18 cellular contexts compared by ENCODE assay signal in the genomic region with DNA sequence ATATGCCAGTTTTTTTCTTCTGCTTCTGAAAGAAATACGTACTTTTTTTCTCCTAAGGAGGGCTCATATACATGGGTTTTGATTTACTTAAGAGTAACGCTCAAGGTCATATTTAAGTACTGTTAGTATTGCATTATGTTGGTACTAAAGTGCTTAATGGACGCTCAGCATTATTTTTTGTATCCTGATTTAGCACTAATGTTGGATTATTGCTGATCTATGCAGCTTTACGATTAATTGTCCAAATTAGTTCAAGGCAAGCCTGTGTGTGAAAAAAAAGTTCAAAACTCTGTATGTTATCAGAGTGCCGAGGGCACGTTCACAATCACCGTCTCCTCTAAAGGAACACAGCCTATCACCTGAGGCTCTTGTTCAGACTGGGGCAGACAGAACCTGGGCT.
DNase-seq lines count a peak whose midpoint lies in the region; ATAC-seq, FAIRE-seq and TF ChIP-seq lines count a peak whose summit lies in the region.
"Had no signal": no experiment of that assay in that cellular context is flagged by ENCODE, and none has a peak within 500 bp of the region (broad histone marks: within the 10 kb centered on the region; RNA-seq: fewer than 3 reads in every experiment).

No MANE protein-coding gene starts in this region.

- H2AFZ ChIP-seq in Loucy (ENCODE audit: low read length) (0 out of 2 replicates have a peak overlapping the region, but pooled peaks have one; percentile 23), mesenchymal stem cell (ENCODE audit: low read depth, low read length) (no peak overlapping the region)

- H3K36me3 ChIP-seq in Loucy (ENCODE audit: insufficient read depth, low read length) = no peaks in the 10 kb centered on the region
- H3K36me3 ChIP-seq in mesenchymal stem cell (ENCODE audit: control insufficient read depth in 1 of 2, insufficient read depth in 2 of 2, low read depth in 1 of 2, low read length in 2 of 2) = no peaks in the 10 kb centered on the region

- H3K4me3 ChIP-seq in Loucy (ENCODE audit: low read length, poor library complexity, severe bottlenecking) (no peak overlapping the region), mesenchymal stem cell (ENCODE audit: insufficient read depth in 1 of 2, low read depth in 1 of 2, low read length in 2 of 2) (no peak overlapping the region)

- H2BK5ac ChIP-seq in mesenchymal stem cell (ENCODE audit: low read depth, low read length, poor library complexity, severe bottlenecking) = no peak overlapping the region

- H4K20me1 ChIP-seq in Loucy (ENCODE audit: insufficient read depth, low read length, poor library complexity, severe bottlenecking) = no peaks in the 10 kb centered on the region

- H3K23ac ChIP-seq in mesenchymal stem cell (ENCODE audit: low read length in 2 of 2) = no peak overlapping the region

- TF ChIP-seq CTCF in Loucy (conservative IDR thresholded peaks at IDR 0.05; ENCODE audit: low read length) = no peak
- TF ChIP-seq CTCF in chondrocyte (IDR thresholded peaks at IDR 0.05) = no peak
- no peak for TF ChIP-seq CTCF in progenitor cell of endocrine pancreas (IDR thresholded peaks at IDR 0.05; ENCODE audit: unreplicated experiment)
- TF ChIP-seq CTCF in D721Med (IDR thresholded peaks at IDR 0.05; ENCODE audit: insufficient read depth, missing control alignments) = no peak

- H2BK120ac ChIP-seq in mesenchymal stem cell (ENCODE audit: low read depth, low read length) = no peak overlapping the region

- H2BK12ac ChIP-seq in mesenchymal stem cell (ENCODE audit: low read length in 2 of 2) = no peak overlapping the region

- H3K4me1 Mint-ChIP-seq in chondrocyte (ENCODE audit: low read depth) (peaks cover 37% of the 10 kb centered on the region), progenitor cell of endocrine pancreas (ENCODE audit: low read depth) (peaks cover 18% of the 10 kb centered on the region)
- H3K4me1 Mint-ChIP-seq: H9, IgD-negative memory B cell had no signal

- H3K9me3 Mint-ChIP-seq in chondrocyte (ENCODE audit: low read depth) (peaks cover 10% of the 10 kb centered on the region), progenitor cell of endocrine pancreas (ENCODE audit: low read depth) (peaks cover 9% of the 10 kb centered on the region)
- H3K9me3 Mint-ChIP-seq: CD4-positive, alpha-beta T cell; H9 had no signal

- H2BK15ac ChIP-seq in mesenchymal stem cell (ENCODE audit: low read depth, poor library complexity, severe bottlenecking) = no peak overlapping the region

- no peak overlapping the region for H3K4me2 ChIP-seq in Loucy (ENCODE audit: low read depth, low read length, poor library complexity, severe bottlenecking)
- no peak overlapping the region for H3K4me2 ChIP-seq in mesenchymal stem cell (ENCODE audit: low read length, poor library complexity, severe bottlenecking)

- H3K14ac ChIP-seq in mesenchymal stem cell (ENCODE audit: low read length in 2 of 2) = no peak overlapping the region

- peaks cover 4% of the 10 kb centered on the region for H3K36me3 Mint-ChIP-seq in chondrocyte (ENCODE audit: low read depth)
- peaks cover 6% of the 10 kb centered on the region for H3K36me3 Mint-ChIP-seq in progenitor cell of endocrine pancreas (ENCODE audit: insufficient read depth)
- H3K36me3 Mint-ChIP-seq: IgD-negative memory B cell had no signal

- peak overlapping the region; percentile 23 for H3K27ac Mint-ChIP-seq in chondrocyte (ENCODE audit: unreplicated experiment)
- H3K27ac Mint-ChIP-seq in progenitor cell of endocrine pancreas = peak overlapping the region; percentile 9
- H3K27ac Mint-ChIP-seq: CD4-positive, alpha-beta T cell; H9; IgD-negative memory B cell had no signal

- DNase-seq in chondrocyte (ENCODE audit: low spot score) (no peak), mesenchymal stem cell (no peak), progenitor cell of endocrine pancreas (ENCODE audit: low spot score, unreplicated experiment) (no peak), NCI-H69 (lab: John Stamatoyannopoulos, UW) (no peak), D721Med (ENCODE audit: insufficient read length, low spot score) (no peak)
- DNase-seq: AML-193; CD4-positive, alpha-beta T cell; DMS79 treated with DMSO at 0.1 percent for 48 hours; GF-D8; H9; KG1 had no signal

- H3K27ac ChIP-seq in mesenchymal stem cell (ENCODE audit: low read length, poor library complexity, severe bottlenecking) = no peak overlapping the region
- H3K27ac ChIP-seq: C4-2B, HL-60 had no signal

- peaks cover 14% of the 10 kb centered on the region for H3K4me1 ChIP-seq in Loucy (ENCODE audit: insufficient read depth, low read length, poor library complexity, severe bottlenecking)
- H3K4me1 ChIP-seq in mesenchymal stem cell (ENCODE audit: control insufficient read depth, insufficient read depth, low read depth, low read length) = no peaks in the 10 kb centered on the region

- no peak overlapping the region for H3K18ac ChIP-seq in mesenchymal stem cell (ENCODE audit: low read depth in 1 of 2, low read length in 2 of 2)

- H3K9me2 ChIP-seq in Loucy (replicated peaks; ENCODE audit: low read depth, low read length) = no peaks in the 10 kb centered on the region

- H3K4me3 Mint-ChIP-seq in chondrocyte (ENCODE audit: unreplicated experiment) (no peak overlapping the region), progenitor cell of endocrine pancreas (ENCODE audit: low read depth) (peak overlapping the region; percentile 2)
- H3K4me3 Mint-ChIP-seq: CD4-positive, alpha-beta T cell; H9; IgD-negative memory B cell had no signal

- no peaks in the 10 kb centered on the region for H3K79me1 ChIP-seq in mesenchymal stem cell (replicated peaks; ENCODE audit: low read length, poor library complexity, severe bottlenecking)

- no peaks in the 10 kb centered on the region for H3F3A ChIP-seq in Loucy (ENCODE audit: low read depth)

- H3K9me3 ChIP-seq in Loucy (ENCODE audit: insufficient read depth, low read depth, low read length) = no peaks in the 10 kb centered on the region
- H3K9me3 ChIP-seq in mesenchymal stem cell (ENCODE audit: control insufficient read depth, low read length) = peaks cover 3% of the 10 kb centered on the region

- H4K91ac ChIP-seq in mesenchymal stem cell (ENCODE audit: low read length) = no peak overlapping the region

- no peak overlapping the region for H3K4ac ChIP-seq in mesenchymal stem cell (ENCODE audit: low read depth in 1 of 2, low read length in 2 of 2)

- no peak overlapping the region for H2AK5ac ChIP-seq in mesenchymal stem cell (ENCODE audit: low read length, severe bottlenecking)

- no peak for ATAC-seq in GM18505 (IDR thresholded peaks at IDR 0.05; ENCODE audit: unreplicated experiment)

- no peak for FAIRE-seq in D721Med (lab: Jason Lieb, UNC)
- FAIRE-seq: A204.1, H1 had no signal

- H3K27me3 ChIP-seq in Loucy (ENCODE audit: insufficient read depth, low read length, poor library complexity, severe bottlenecking) = no peaks in the 10 kb centered on the region
- no peaks in the 10 kb centered on the region for H3K27me3 ChIP-seq in mesenchymal stem cell (ENCODE audit: control insufficient read depth in 1 of 2, insufficient read depth in 1 of 2, low read length in 2 of 2)

- H3K9ac ChIP-seq in Loucy (ENCODE audit: low read depth, low read length, poor library complexity, severe bottlenecking) (no peak overlapping the region), mesenchymal stem cell (ENCODE audit: low read length) (no peak overlapping the region)

- H3K27me3 Mint-ChIP-seq in chondrocyte (ENCODE audit: low read depth) (no peaks in the 10 kb centered on the region), progenitor cell of endocrine pancreas (no peaks in the 10 kb centered on the region)
- H3K27me3 Mint-ChIP-seq: CD4-positive, alpha-beta T cell; IgD-negative memory B cell had no signal

- TF ChIP-seq POLR2A in GM18505 (IDR thresholded peaks at IDR 0.05; ENCODE audit: borderline replicate concordance, extremely low read depth, insufficient read depth, insufficient read length) = no peak

- H3K79me2 ChIP-seq in Loucy (ENCODE audit: insufficient read depth, low read length) = no peaks in the 10 kb centered on the region

- H4K8ac ChIP-seq in mesenchymal stem cell (ENCODE audit: low read length) = peak overlapping the region; percentile 28

- WGBS in mesenchymal stem cell = 96% methylated on average over 7 of the region's 7 CpGs
